In genomic region chr20:25258463-25258805, GRCh38 we compare ENCODE assay signal across 27 cellular contexts. TPM values are rescaled to one million over a fixed set of nuclear protein-coding genes. Genes with fewer than 3 reads are reported as not detected.
A peak's percentile ranks its signal among the peaks of the same experiment; 100 is the strongest.
DNase-seq lines count a peak whose midpoint lies in the region; ATAC-seq and TF ChIP-seq lines count a peak whose summit lies in the region.
"Had no signal": no experiment of that assay in that cellular context is flagged by ENCODE, and none has a peak within 500 bp of the region (broad histone marks: within the 10 kb centered on the region; RNA-seq: fewer than 3 reads in every experiment).

No MANE protein-coding gene starts in this region.

- ATAC-seq in left ventricle myocardium superior, result no peak
- no peak for ATAC-seq in naive thymus-derived CD4-positive, alpha-beta T cell
- ATAC-seq: activated T-cell treated with anti-CD3 and anti-CD28 coated beads, Interleukin-2, amount 50 U/mL, for 72 hours; esophagus mucosa; foreskin keratinocyte; HCT116; T-helper 17 cell had no signal

- TF ChIP-seq CTCF in right atrium auricular region (IDR thresholded peaks at IDR 0.05), result no peak

- no peak overlapping the region for H3K4me3 ChIP-seq in right atrium auricular region
- H3K4me3 ChIP-seq in SJCRH30, result no peak overlapping the region
- H3K4me3 ChIP-seq in naive thymus-derived CD4-positive, alpha-beta T cell (ENCODE audit: low read length), result no peak overlapping the region
- H3K4me3 ChIP-seq: BLaER1 treated with 17β-estradiol and CSF1 and Interleukin-3, amounts not matched to agents 10 nM and 100 nM; cardiac muscle cell; K562; lung; neural progenitor cell; stomach; tibial nerve had no signal

- DNase-seq in right atrium auricular region (ENCODE audit: low spot score) (peak; percentile 49), left ventricle myocardium superior (no peak), SJCRH30 (no peak), ureter (ENCODE audit: low spot score) (peak; percentile 31), NCI-H1105 (lab: John Stamatoyannopoulos, UW) (no peak)
- no peak for DNase-seq in naive thymus-derived CD4-positive, alpha-beta T cell
- no peak for DNase-seq in stimulated activated CD4-positive, alpha-beta T cell treated with anti-CD3 and anti-CD28 coated beads, Interleukin-2, amount 100 ng/mL, for 48 hours
- DNase-seq: activated naive CD4-positive, alpha-beta T cell treated with anti-CD3 and anti-CD28 coated beads for 36 hours; activated T-cell treated with anti-CD3 and anti-CD28 coated beads, Interleukin-2, amount 50 U/mL, for 72 hours; foreskin keratinocyte; kidney glomerular epithelial cell; MM.1S; NCI-H1417 treated with DMSO at 0.1 percent for 48 hours; NCI-H2081 treated with DMSO at 0.1 percent for 48 hours; NCI-H226; stomach; T-helper 17 cell had no signal

- intact Hi-C loops in left ventricle myocardium superior (cut with micrococcal nuclease), result loop anchor here (10.0 kb wide), 1 partner anchor 64 kb away; the partner anchor contains the start of gene ENTPD6
- intact Hi-C loops in naive thymus-derived CD4-positive, alpha-beta T cell (cut with micrococcal nuclease), result no loop called here

- H3K4me1 ChIP-seq in right atrium auricular region (peaks cover 0 to 56% of the 10 kb centered on the region in 2 donors), SJCRH30 (peaks cover 25% of the 10 kb centered on the region)
- H3K4me1 ChIP-seq in naive thymus-derived CD4-positive, alpha-beta T cell (ENCODE audit: control insufficient read depth in 2 of 2, insufficient read depth in 2 of 2, low read length in 2 of 2), result peaks cover 0 to 24% of the 10 kb centered on the region in 2 donors

- peaks cover 0 to 39% (median 17%) of the 10 kb centered on the region in 5 donors for H3K36me3 Mint-ChIP-seq in naive thymus-derived CD4-positive, alpha-beta T cell

- H3K9me3 Mint-ChIP-seq in naive thymus-derived CD4-positive, alpha-beta T cell, result peaks cover 0 to 5% (median 0%) of the 10 kb centered on the region in 11 donors

- H3K27me3 Mint-ChIP-seq in naive thymus-derived CD4-positive, alpha-beta T cell, result no peaks in the 10 kb centered on the region
- H3K27me3 Mint-ChIP-seq: progenitor cell of endocrine pancreas, T-helper 17 cell had no signal

- H3K27ac ChIP-seq in right atrium auricular region (peak overlapping the region; percentile 47 to 97), SJCRH30 (peak overlapping the region; percentile 63)
- H3K27ac ChIP-seq in naive thymus-derived CD4-positive, alpha-beta T cell (ENCODE audit: low read depth, low read length), result peak overlapping the region; percentile 31
- H3K27ac ChIP-seq: BLaER1 treated with 17β-estradiol and CSF1 and Interleukin-3, amounts not matched to agents 10 nM and 100 nM; cardiac muscle cell; foreskin keratinocyte; neural progenitor cell; stomach; tibial nerve had no signal

- CTCF ChIA-PET in naive thymus-derived CD4-positive, alpha-beta T cell (lab: Charles Lee), result interaction anchor here (1.0 kb wide), 1 partner anchor 8 kb away, joined by 3 read pairs; no protein-coding TSS in a partner anchor

- H3K9me3 ChIP-seq in right atrium auricular region, result no peaks in the 10 kb centered on the region
- H3K9me3 ChIP-seq in SJCRH30 (replicated peaks), result no peaks in the 10 kb centered on the region; the same call in 1 of the 2 replicates
- no peaks in the 10 kb centered on the region for H3K9me3 ChIP-seq in naive thymus-derived CD4-positive, alpha-beta T cell (ENCODE audit: control insufficient read depth in 2 of 3, low read length in 3 of 3)
- H3K9me3 ChIP-seq: stomach, tibial nerve had no signal

- H3K27me3 ChIP-seq in right atrium auricular region, result no peaks in the 10 kb centered on the region
- H3K27me3 ChIP-seq in SJCRH30, result no peaks in the 10 kb centered on the region
- H3K27me3 ChIP-seq in naive thymus-derived CD4-positive, alpha-beta T cell (ENCODE audit: control insufficient read depth in 2 of 2, insufficient read depth in 2 of 2, low read length in 2 of 2), result no peaks in the 10 kb centered on the region
- H3K27me3 ChIP-seq: BLaER1 treated with 17β-estradiol and CSF1 and Interleukin-3, amounts not matched to agents 10 nM and 100 nM; cardiac muscle cell; foreskin keratinocyte; neural progenitor cell; stomach; tibial nerve had no signal

- peak overlapping the region in 7 of 10 donors; percentile 28 to 79 (median 69) for H3K4me3 Mint-ChIP-seq in naive thymus-derived CD4-positive, alpha-beta T cell
- H3K4me3 Mint-ChIP-seq: activated naive CD4-positive, alpha-beta T cell treated with anti-CD3 and anti-CD28 coated beads for 36 hours; endodermal cell; neural progenitor cell; T-helper 17 cell had no signal

- POLR2A ChIA-PET in naive thymus-derived CD4-positive, alpha-beta T cell (lab: Charles Lee), result interaction anchor here (8.4 kb wide), 1 partner anchor 10 kb away, joined by 55 read pairs; the partner anchor contains the start of gene PYGB

- H3K27ac Mint-ChIP-seq in naive thymus-derived CD4-positive, alpha-beta T cell, result peak overlapping the region in 8 of 9 donors; percentile 37 to 96 (median 90)
- H3K27ac Mint-ChIP-seq: activated naive CD4-positive, alpha-beta T cell treated with anti-CD3 and anti-CD28 coated beads for 36 hours; activated T-cell treated with anti-CD3 and anti-CD28 coated beads, Interleukin-2, amount 50 U/mL, for 72 hours; endodermal cell; neural progenitor cell; progenitor cell of endocrine pancreas; T-helper 17 cell had no signal

- H3K36me3 ChIP-seq in right atrium auricular region (peaks cover 34% of the 10 kb centered on the region), SJCRH30 (peaks cover 22% of the 10 kb centered on the region)
- no peaks in the 10 kb centered on the region for H3K36me3 ChIP-seq in naive thymus-derived CD4-positive, alpha-beta T cell (ENCODE audit: control insufficient read depth in 2 of 3, insufficient read depth in 3 of 3, low read length in 3 of 3)

- peaks cover 21 to 75% (median 66%) of the 10 kb centered on the region in 7 donors for H3K4me1 Mint-ChIP-seq in naive thymus-derived CD4-positive, alpha-beta T cell

RNA-seq across cellular contexts. Expression of gene PYGB, which starts 10.5 kb away (rescaled TPM):
- total RNA-seq in right atrium auricular region, result 100 to 1,000 TPM; 145 to 174 TPM
- 205 TPM for total RNA-seq in left ventricle myocardium superior
- total RNA-seq in SJCRH30 (2014; rRNA removed; shearing (Covaris generic)), result 39.1 and 42.3 TPM in 2 replicates
- 10 to 100 TPM; 29.8 to 45.2 (median 43.6) TPM for total RNA-seq in naive thymus-derived CD4-positive, alpha-beta T cell
- 10 to 100 TPM; 55.9 to 81.6 TPM for polyA plus RNA-seq in naive thymus-derived CD4-positive, alpha-beta T cell
- 109 TPM for total RNA-seq in ureter

Comparison
In these comparisons a context has a peak if more than half of its experiments do, and no peak if none do; other contexts are left out.
1. DNase-seq: peak in right atrium auricular region (single experiment) and ureter (single experiment); none in left ventricle myocardium superior (single experiment), SJCRH30 (0 of 2), naive thymus-derived CD4-positive, alpha-beta T cell (0 of 9), NCI-H1105 (single experiment) and stimulated activated CD4-positive, alpha-beta T cell treated with anti-CD3 and anti-CD28 coated beads, Interleukin-2, amount 100 ng/mL, for 48 hours (0 of 2).
2. Peak in every context shown above with its lines, with median percentiles within 50 percentile points of each other: H3K27ac ChIP-seq.